23 cellular contexts compared by ENCODE assay signal in genomic region chr7:17340655-17341054, GRCh38. TPM values are rescaled to one million over a fixed set of nuclear protein-coding genes. Genes with fewer than 3 reads are reported as not detected.
DNase-seq lines count a peak whose midpoint lies in the region; ATAC-seq, FAIRE-seq and TF ChIP-seq lines count a peak whose summit lies in the region.
"Had no signal": no experiment of that assay in that cellular context is flagged by ENCODE, and none has a peak within 500 bp of the region (broad histone marks: within the 10 kb centered on the region; RNA-seq: fewer than 3 reads in every experiment).

No MANE protein-coding gene starts in this region.

- H2BK5ac ChIP-seq in H1 (ENCODE audit: low read depth, low read length) = no peak overlapping the region

- no peak overlapping the region for H2BK120ac ChIP-seq in H1 (replicated peaks; ENCODE audit: low read depth, low read length)

- H3K36me3 ChIP-seq in H7 (replicated peaks; ENCODE audit: control insufficient read depth, insufficient read depth, low read length) = no peaks in the 10 kb centered on the region
- peaks cover 0 to 14% (median 6%) of the 10 kb centered on the region in 4 experiments; a peak in 5 of 8 replicates for H3K36me3 ChIP-seq in H1 (ENCODE audit: control insufficient read depth in 2 of 4, insufficient read depth in 4 of 4, low read length in 3 of 4)
- H3K36me3 ChIP-seq in OCI-LY7 (ENCODE audit: insufficient read depth, low read length) = no peaks in the 10 kb centered on the region

- no peaks in the 10 kb centered on the region for H3K79me1 ChIP-seq in H1 (ENCODE audit: low read depth, low read length)

- no peak overlapping the region for H3K9ac ChIP-seq in H1 (replicated peaks in 1 of 4; ENCODE audit: extremely low read depth in 1 of 4, low read depth in 3 of 4, low read length in 3 of 4)

- TF ChIP-seq CTCF in H1 (IDR thresholded peaks at IDR 0.05; ENCODE audit: control extremely low read depth in 1 of 3, insufficient read depth in 1 of 3, low read depth in 1 of 3, low read length in 3 of 3) (no peak), OCI-LY7 (conservative IDR thresholded peaks at IDR 0.05; ENCODE audit: low read length) (no peak)

- no peak overlapping the region for H4K91ac ChIP-seq in H1 (replicated peaks; ENCODE audit: insufficient read length, low read length)

- intact Hi-C loops in OCI-LY7 (cut with micrococcal nuclease; ENCODE audit: unreplicated experiment) = no loop called here

- no peak overlapping the region for H2BK15ac ChIP-seq in H1 (ENCODE audit: low read length)

- WGBS in H1 (ENCODE audit: extremely low coverage in 1 of 2, insufficient coverage in 1 of 2, insufficient read length in 1 of 2, insufficient replicate concordance in 2 of 2, low coverage in 1 of 2, low lambda C conversion rate in 2 of 2, missing lambda C conversion rate in 1 of 2), 2 experiments = 20% methylated on average over 1 of the region's 1 CpG; no CpG with 5 or more reads in 1 of the 2 experiments

- no peak for TF ChIP-seq RAD21 in H1 (IDR thresholded peaks at IDR 0.05 in 1 of 2, conservative IDR thresholded peaks at IDR 0.05 in 1 of 2; ENCODE audit: low read depth in 2 of 2, low read length in 2 of 2)

- no peak for FAIRE-seq in H1 (lab: Jason Lieb, UNC)
- FAIRE-seq: A549, HTR-8/SVneo had no signal

- no peak for ATAC-seq in HG02642 (IDR thresholded peaks at IDR 0.05; ENCODE audit: poor library complexity, unreplicated experiment)
- ATAC-seq: CD8-positive, alpha-beta T cell; Panc1 had no signal

- no peak overlapping the region for H2BK20ac ChIP-seq in H1 (ENCODE audit: low read length)

- H3K4me1 ChIP-seq in H1 (replicated peaks in 1 of 4; ENCODE audit: control insufficient read depth in 3 of 4, insufficient read depth in 4 of 4, low read length in 3 of 4) (peaks cover 0 to 5% (median 3%) of the 10 kb centered on the region in 4 experiments; a peak in 4 of 7 replicates), OCI-LY7 (ENCODE audit: insufficient read depth, low read length, poor library complexity, severe bottlenecking) (no peaks in the 10 kb centered on the region)
- H3K4me1 ChIP-seq: A549, Caco-2 had no signal

- H4K8ac ChIP-seq in H1 (ENCODE audit: extremely low read depth, insufficient read depth, low read length) = no peak overlapping the region

- H3K27me3 ChIP-seq in H7 (ENCODE audit: control insufficient read depth, insufficient read depth, low read length) = no peaks in the 10 kb centered on the region
- no peaks in the 10 kb centered on the region for H3K27me3 ChIP-seq in H1 (replicated peaks in 1 of 4; ENCODE audit: control insufficient read depth in 3 of 4, extremely low read depth in 1 of 4, insufficient read depth in 3 of 4, low read length in 3 of 4)

- CTCF ChIA-PET in H1 (lab: Charles Lee; ENCODE audit: partially characterized antibody) = interaction anchor here (0.9 to 1.0 kb wide), 2 partner anchors 134 to 423 kb away, joined by 3 read pairs; no protein-coding TSS in a partner anchor
- CTCF ChIA-PET in OCI-LY7 (lab: Charles Lee; ENCODE audit: unreplicated experiment) = no interaction called here

- no peak overlapping the region for H2BK12ac ChIP-seq in H1 (ENCODE audit: low read depth, low read length)

- no peak overlapping the region for H3K27ac ChIP-seq in H1 (ENCODE audit: low read depth, low read length)
- H3K27ac ChIP-seq in OCI-LY7 (ENCODE audit: low read depth, low read length, poor library complexity, severe bottlenecking) = no peak overlapping the region
- H3K27ac ChIP-seq: A549, C4-2B, RWPE1 had no signal

- no peaks in the 10 kb centered on the region for H3K9me2 ChIP-seq in OCI-LY7 (ENCODE audit: insufficient read depth, low read length)

- no peaks in the 10 kb centered on the region for H4K20me1 ChIP-seq in H1 (replicated peaks in 1 of 2; ENCODE audit: control insufficient read depth in 1 of 2, insufficient read depth in 2 of 2, low read length in 2 of 2)
- H4K20me1 ChIP-seq in OCI-LY7 (ENCODE audit: insufficient read depth, low read length) = no peaks in the 10 kb centered on the region

- H3K23me2 ChIP-seq in H1 (ENCODE audit: low read depth, low read length) = no peaks in the 10 kb centered on the region

- H3K4me3 ChIP-seq in H7 (ENCODE audit: insufficient read depth, low read depth, low read length) (no peak overlapping the region), H1 (ENCODE audit: extremely low read depth in 1 of 4, insufficient read depth in 2 of 4, low read depth in 3 of 4, low read length in 4 of 4) (no peak overlapping the region; a peak in 1 of 8 replicates), OCI-LY7 (ENCODE audit: low read depth, low read length, poor library complexity, severe bottlenecking) (no peak overlapping the region)
- H3K4me3 ChIP-seq: A549 had no signal

- no peaks in the 10 kb centered on the region for H3K9me3 ChIP-seq in H1 (ENCODE audit: insufficient read depth in 2 of 2, low read depth in 1 of 2, low read length in 1 of 2)
- no peaks in the 10 kb centered on the region for H3K9me3 ChIP-seq in OCI-LY7 (ENCODE audit: low read length)
- H3K9me3 ChIP-seq: A549, Caco-2 had no signal

- DNase-seq in H7 (peak; percentile 20), H1 (ENCODE audit: low read depth in 1 of 2, low spot score in 2 of 2) (no peak), iPS-NIHi7 (ENCODE audit: extremely low spot score) (peak; percentile 12), amniotic stem cell (lab: John Stamatoyannopoulos, UW) (no peak), Ammon's horn (ENCODE audit: low spot score) (no peak), OCI-LY7 (ENCODE audit: low spot score) (no peak)
- DNase-seq: Caco-2; CD8-positive, alpha-beta T cell; DMS 273 treated with DMSO at 0.1 percent for 48 hours; DMS79 treated with DMSO at 0.1 percent for 48 hours; GF-D8; KBM-7; NCI-H1105 treated with DMSO at 0.1 percent for 48 hours; NCI-H2029 treated with DMSO at 0.1 percent for 48 hours; NCI-H2227 treated with DMSO at 0.1 percent for 48 hours; NCI-H526 treated with DMSO at 0.1 percent for 48 hours; SHP77 had no signal

- TF ChIP-seq POLR2A in H1 (IDR thresholded peaks at IDR 0.05; ENCODE audit: control extremely low read depth in 1 of 2, low read depth in 2 of 2, low read length in 2 of 2) = no peak

- H3K56ac ChIP-seq in H1 (replicated peaks; ENCODE audit: insufficient read length, low read depth, low read length) = no peak overlapping the region

- POLR2A ChIA-PET in H1 (lab: Charles Lee; ENCODE audit: partially characterized antibody) (no interaction called here), OCI-LY7 (lab: Charles Lee) (no interaction called here)

- H2AK5ac ChIP-seq in H1 (ENCODE audit: low read depth, low read length) = no peak overlapping the region

- no peak overlapping the region for H2AFZ ChIP-seq in H1 (ENCODE audit: low read length)
- no peak overlapping the region for H2AFZ ChIP-seq in OCI-LY7 (ENCODE audit: low read length)

- H4K5ac ChIP-seq in H1 (ENCODE audit: insufficient read length, low read depth, low read length) = peak overlapping the region; percentile 86

- no peak overlapping the region for H3K23ac ChIP-seq in H1 (ENCODE audit: insufficient read length)

- no peak overlapping the region for H3K14ac ChIP-seq in H1 (ENCODE audit: insufficient read length)

- no peak overlapping the region for H3K18ac ChIP-seq in H1 (ENCODE audit: extremely low read depth, low read length)

- no peak overlapping the region for H3K4ac ChIP-seq in H1 (replicated peaks; ENCODE audit: insufficient read length, low read depth, low read length)

- BruUV-seq in OCI-LY7 (replicated peaks; lab: Mats Ljungman, UMichigan) = no TSS peak

- 0 out of 4 replicates have a peak overlapping the region, but pooled peaks of 1 of the 2 experiments have one; percentile 21 for H3K4me2 ChIP-seq in H1 (ENCODE audit: insufficient read depth in 1 of 2, low read depth in 2 of 2, low read length in 2 of 2)
- H3K4me2 ChIP-seq in OCI-LY7 (ENCODE audit: low read length) = no peak overlapping the region
- H3K4me2 ChIP-seq: A549 had no signal

- no peak for TF ChIP-seq EP300 in H1 (IDR thresholded peaks at IDR 0.05; ENCODE audit: borderline replicate concordance in 1 of 2, low read depth in 2 of 2, low read length in 2 of 2)

- H3K79me2 ChIP-seq in H1 (ENCODE audit: control insufficient read depth in 1 of 2, insufficient read depth in 2 of 2, low read length in 2 of 2) (0 out of 4 replicates have a peak, but pooled peaks cover 0 to 3% of the 10 kb centered on the region in 2 experiments), OCI-LY7 (ENCODE audit: insufficient read depth, low read depth, low read length) (no peaks in the 10 kb centered on the region)

TF ChIP-seq in H1, 55 proteins besides CTCF, POLR2A, EP300 and RAD21 (continues in another document):
- TF ChIP-seq ATF2 (IDR thresholded peaks at IDR 0.05; ENCODE audit: low read length) = no peak
- TF ChIP-seq CREB1 (IDR thresholded peaks at IDR 0.05) = no peak
- no peak for TF ChIP-seq ZNF274 (IDR thresholded peaks at IDR 0.05; ENCODE audit: borderline replicate concordance, extremely low read depth, low read length)
- no peak for TF ChIP-seq KDM5A (IDR thresholded peaks at IDR 0.05; ENCODE audit: low read length)
- no peak for TF ChIP-seq NANOG (IDR thresholded peaks at IDR 0.05; ENCODE audit: insufficient read depth, low read depth, low read length, poor library complexity, severe bottlenecking)
- TF ChIP-seq RNF2 (IDR thresholded peaks at IDR 0.05; ENCODE audit: borderline replicate concordance, low read depth, low read length, missing control alignments, poor library complexity, severe bottlenecking) = no peak
- TF ChIP-seq TCF12 (IDR thresholded peaks at IDR 0.05; ENCODE audit: low read depth, low read length) = no peak

RNA-seq across cellular contexts. Expression of gene AHR, which starts 42.2 kb away (rescaled TPM):
- total RNA-seq in H7 (2014; rRNA removed; shearing (Covaris generic)) = 5.3 and 8.6 TPM in 2 replicates
- total RNA-seq in H1 (2021; fragmentation: NEBNext Ultra II Directional; extraction: Animal tissue kit (Norgen Biotek cat#: 25700)) = 8.7 and 9.7 TPM in 2 replicates
- 1.1 and 1.4 TPM in 2 replicates for polyA plus RNA-seq in H1 (2011; rRNA removed)
- polyA plus RNA-seq in H1 (2011; cell fraction: cytosol; rRNA removed) = 0.93 TPM
- 2.1 TPM for polyA plus RNA-seq in H1 (2011; cell fraction: nucleus; rRNA removed)
- polyA plus RNA-seq in H1 (2012, experiment 1 of 2) = 3.4 to 5.1 TPM (median 4.7 TPM) in 4 replicates
- 0.45 TPM for polyA plus RNA-seq in H1 (2012, experiment 2 of 2)
- 4.2 TPM for polyA plus RNA-seq in H1 (2013, experiment 1 of 2)
- polyA plus RNA-seq in H1 (2013, experiment 2 of 2) = 3.7 TPM
- polyA minus RNA-seq in H1 (2011; rRNA and poly(A)+ RNA removed) = 3.2 and 3.6 TPM in 2 replicates
- polyA minus RNA-seq in H1 (2011; cell fraction: cytosol; rRNA and poly(A)+ RNA removed) = 5.1 TPM
- 19.5 TPM for polyA minus RNA-seq in H1 (2011; cell fraction: nucleus; rRNA and poly(A)+ RNA removed)
- total RNA-seq in OCI-LY7 (2014; rRNA removed; shearing (Covaris generic)) = not detected in 2 replicates
- total RNA-seq in OCI-LY7 (2022) = not detected in 2 replicates

Comparison
In these comparisons a context has a peak if more than half of its experiments do, and no peak if none do; other contexts are left out.
1. DNase-seq: peak in H7 (single experiment) and iPS-NIHi7 (single experiment); none in H1 (0 of 2), amniotic stem cell (single experiment), Ammon's horn (single experiment) and OCI-LY7 (single experiment).